ENCODE assay signal across 9 cellular contexts in the genomic region with DNA sequence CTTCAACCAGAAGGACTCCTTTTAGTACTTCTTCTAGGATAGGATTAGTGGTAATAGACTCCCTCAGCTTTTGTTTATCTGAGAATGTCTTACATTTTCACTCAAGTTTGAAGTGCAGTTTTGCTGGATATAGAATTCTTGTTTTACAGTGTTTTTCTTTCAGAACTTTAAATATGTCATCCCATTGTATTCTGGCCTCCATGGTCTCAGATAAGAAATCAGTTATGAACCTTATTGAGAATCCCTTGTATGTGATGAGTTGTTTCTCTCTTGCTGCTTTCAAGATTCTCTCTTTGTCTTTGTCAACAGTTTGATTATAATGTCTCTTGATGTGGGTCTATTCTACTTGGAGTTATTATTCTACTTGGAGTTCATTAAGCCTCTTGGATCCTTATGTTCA.
"Had no signal": no experiment of that assay in that cellular context is flagged by ENCODE, and none has a peak within 500 bp of the region (broad histone marks: within the 10 kb centered on the region; RNA-seq: fewer than 3 reads in every experiment).

No MANE protein-coding gene starts in this region.

- FAIRE-seq: HepG2, HTR-8/SVneo, K562 had no signal

- ATAC-seq: HepG2, K562 had no signal

- H3K4me2 ChIP-seq: KMS-11 had no signal

- H3K4me3 ChIP-seq: K562 had no signal

- H3K27ac ChIP-seq: HL-60, KMS-11 had no signal

- DNase-seq: IMR-90, KBM-7, KG1 had no signal

- H3K4me1 Mint-ChIP-seq: IgD-negative memory B cell had no signal

- H3K27ac Mint-ChIP-seq: IgD-negative memory B cell had no signal
